1 cellular context compared by ENCODE assay signal in genomic region chr11:705646-706438, GRCh38.
A peak's percentile ranks its signal among the peaks of the same experiment; 100 is the strongest.
TF ChIP-seq lines count a peak whose summit lies in the region.

EPS8L2 (plus strand) TSS chr11:706231; CDS start chr11:709408, 3,177 bp downstream.

TF ChIP-seq in HepG2, 621 proteins besides CTCF, POLR2A, EP300 and RAD21 (continued from another document):
- TF ChIP-seq CSRNP2 (CRISPR knock-in tag; conservative IDR thresholded peaks at IDR 0.05; ENCODE audit: low read depth): no peak
- no peak for TF ChIP-seq MBNL3 (CRISPR knock-in tag; conservative IDR thresholded peaks at IDR 0.05)
- TF ChIP-seq SIX4 (CRISPR knock-in tag; IDR thresholded peaks at IDR 0.05): no peak
- no peak for TF ChIP-seq ELK4 (CRISPR knock-in tag; IDR thresholded peaks at IDR 0.05; ENCODE audit: borderline replicate concordance)
- TF ChIP-seq SP5 (CRISPR knock-in tag; IDR thresholded peaks at IDR 0.05; ENCODE audit: borderline replicate concordance, low read depth): peak; percentile 71
- TF ChIP-seq POLR2AphosphoS5 (IDR thresholded peaks at IDR 0.05; ENCODE audit: low read depth, low read length): peak; percentile 32; the same call in 1 of the 2 replicates
- TF ChIP-seq SP140L (CRISPR knock-in tag; IDR thresholded peaks at IDR 0.05; ENCODE audit: borderline replicate concordance): no peak
- TF ChIP-seq ZSCAN20 (CRISPR knock-in tag; IDR thresholded peaks at IDR 0.05; ENCODE audit: borderline replicate concordance): 0 out of 2 replicates have a peak, but pooled peaks have one; percentile 25
- no peak; the same call in 1 of the 2 replicates for TF ChIP-seq HOXA9 (CRISPR knock-in tag; IDR thresholded peaks at IDR 0.05; ENCODE audit: borderline replicate concordance)
- TF ChIP-seq DNMT1 (CRISPR knock-in tag; IDR thresholded peaks at IDR 0.05): no peak
- no peak for TF ChIP-seq SIN3A (IDR thresholded peaks at IDR 0.05; ENCODE audit: borderline replicate concordance, low read depth, low read length)
- no peak for TF ChIP-seq ARNT (IDR thresholded peaks at IDR 0.05)
- no peak for TF ChIP-seq NR1H2 (CRISPR knock-in tag; IDR thresholded peaks at IDR 0.05; ENCODE audit: borderline replicate concordance, low read depth)
- no peak for TF ChIP-seq ZNF879 (CRISPR knock-in tag; IDR thresholded peaks at IDR 0.05)
- TF ChIP-seq, protein P1, sequence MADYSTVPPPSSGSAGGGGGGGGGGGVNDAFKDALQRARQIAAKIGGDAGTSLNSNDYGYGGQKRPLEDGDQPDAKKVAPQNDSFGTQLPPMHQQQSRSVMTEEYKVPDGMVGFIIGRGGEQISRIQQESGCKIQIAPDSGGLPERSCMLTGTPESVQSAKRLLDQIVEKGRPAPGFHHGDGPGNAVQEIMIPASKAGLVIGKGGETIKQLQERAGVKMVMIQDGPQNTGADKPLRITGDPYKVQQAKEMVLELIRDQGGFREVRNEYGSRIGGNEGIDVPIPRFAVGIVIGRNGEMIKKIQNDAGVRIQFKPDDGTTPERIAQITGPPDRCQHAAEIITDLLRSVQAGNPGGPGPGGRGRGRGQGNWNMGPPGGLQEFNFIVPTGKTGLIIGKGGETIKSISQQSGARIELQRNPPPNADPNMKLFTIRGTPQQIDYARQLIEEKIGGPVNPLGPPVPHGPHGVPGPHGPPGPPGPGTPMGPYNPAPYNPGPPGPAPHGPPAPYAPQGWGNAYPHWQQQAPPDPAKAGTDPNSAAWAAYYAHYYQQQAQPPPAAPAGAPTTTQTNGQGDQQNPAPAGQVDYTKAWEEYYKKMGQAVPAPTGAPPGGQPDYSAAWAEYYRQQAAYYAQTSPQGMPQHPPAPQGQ (CRISPR knock-in tag; IDR thresholded peaks at IDR 0.05; ENCODE audit: borderline replicate concordance): no peak
- no peak for TF ChIP-seq PITX1 (CRISPR knock-in tag; IDR thresholded peaks at IDR 0.05)
- TF ChIP-seq ZNF282 (IDR thresholded peaks at IDR 0.05; ENCODE audit: partially characterized antibody): no peak
- no peak for TF ChIP-seq GATAD2A (CRISPR knock-in tag; IDR thresholded peaks at IDR 0.05)
- TF ChIP-seq FOXK1 (CRISPR knock-in tag; IDR thresholded peaks at IDR 0.05; ENCODE audit: borderline replicate concordance, low read depth): no peak
- TF ChIP-seq FOXC1 (CRISPR knock-in tag; IDR thresholded peaks at IDR 0.05; ENCODE audit: borderline replicate concordance): no peak
- TF ChIP-seq ZNF251 (CRISPR knock-in tag; IDR thresholded peaks at IDR 0.05): no peak
- 0 out of 2 replicates have a peak, but pooled peaks have one; percentile 24 for TF ChIP-seq POLR2G (IDR thresholded peaks at IDR 0.05; ENCODE audit: low read depth, low read length)
- TF ChIP-seq, protein P2, sequence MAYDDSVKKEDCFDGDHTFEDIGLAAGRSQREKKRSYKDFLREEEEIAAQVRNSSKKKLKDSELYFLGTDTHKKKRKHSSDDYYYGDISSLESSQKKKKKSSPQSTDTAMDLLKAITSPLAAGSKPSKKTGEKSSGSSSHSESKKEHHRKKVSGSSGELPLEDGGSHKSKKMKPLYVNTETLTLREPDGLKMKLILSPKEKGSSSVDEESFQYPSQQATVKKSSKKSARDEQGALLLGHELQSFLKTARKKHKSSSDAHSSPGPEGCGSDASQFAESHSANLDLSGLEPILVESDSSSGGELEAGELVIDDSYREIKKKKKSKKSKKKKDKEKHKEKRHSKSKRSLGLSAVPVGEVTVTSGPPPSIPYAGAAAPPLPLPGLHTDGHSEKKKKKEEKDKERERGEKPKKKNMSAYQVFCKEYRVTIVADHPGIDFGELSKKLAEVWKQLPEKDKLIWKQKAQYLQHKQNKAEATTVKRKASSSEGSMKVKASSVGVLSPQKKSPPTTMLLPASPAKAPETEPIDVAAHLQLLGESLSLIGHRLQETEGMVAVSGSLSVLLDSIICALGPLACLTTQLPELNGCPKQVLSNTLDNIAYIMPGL (CRISPR knock-in tag; IDR thresholded peaks at IDR 0.05; ENCODE audit: borderline replicate concordance in 1 of 2, low read depth in 1 of 2): peak in 1 of 2 experiments; percentile 40; a peak in 2 of 4 replicates
- no peak for TF ChIP-seq PAX8 (CRISPR knock-in tag; IDR thresholded peaks at IDR 0.05; ENCODE audit: borderline replicate concordance)
- TF ChIP-seq, protein P3, sequence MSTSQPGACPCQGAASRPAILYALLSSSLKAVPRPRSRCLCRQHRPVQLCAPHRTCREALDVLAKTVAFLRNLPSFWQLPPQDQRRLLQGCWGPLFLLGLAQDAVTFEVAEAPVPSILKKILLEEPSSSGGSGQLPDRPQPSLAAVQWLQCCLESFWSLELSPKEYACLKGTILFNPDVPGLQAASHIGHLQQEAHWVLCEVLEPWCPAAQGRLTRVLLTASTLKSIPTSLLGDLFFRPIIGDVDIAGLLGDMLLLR (CRISPR knock-in tag; IDR thresholded peaks at IDR 0.05): no peak
- TF ChIP-seq, protein P4, sequence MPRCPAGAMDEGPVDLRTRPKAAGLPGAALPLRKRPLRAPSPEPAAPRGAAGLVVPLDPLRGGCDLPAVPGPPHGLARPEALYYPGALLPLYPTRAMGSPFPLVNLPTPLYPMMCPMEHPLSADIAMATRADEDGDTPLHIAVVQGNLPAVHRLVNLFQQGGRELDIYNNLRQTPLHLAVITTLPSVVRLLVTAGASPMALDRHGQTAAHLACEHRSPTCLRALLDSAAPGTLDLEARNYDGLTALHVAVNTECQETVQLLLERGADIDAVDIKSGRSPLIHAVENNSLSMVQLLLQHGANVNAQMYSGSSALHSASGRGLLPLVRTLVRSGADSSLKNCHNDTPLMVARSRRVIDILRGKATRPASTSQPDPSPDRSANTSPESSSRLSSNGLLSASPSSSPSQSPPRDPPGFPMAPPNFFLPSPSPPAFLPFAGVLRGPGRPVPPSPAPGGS (CRISPR knock-in tag; IDR thresholded peaks at IDR 0.05): no peak
- no peak for TF ChIP-seq RXRA (CRISPR knock-in tag; IDR thresholded peaks at IDR 0.05)
- no peak for TF ChIP-seq ZNF788 (CRISPR knock-in tag; IDR thresholded peaks at IDR 0.05; ENCODE audit: borderline replicate concordance)
- TF ChIP-seq ARHGAP35 (CRISPR knock-in tag; IDR thresholded peaks at IDR 0.05; ENCODE audit: borderline replicate concordance): no peak
- TF ChIP-seq GLMP (CRISPR knock-in tag; IDR thresholded peaks at IDR 0.05; ENCODE audit: borderline replicate concordance): no peak
- TF ChIP-seq, protein P5, sequence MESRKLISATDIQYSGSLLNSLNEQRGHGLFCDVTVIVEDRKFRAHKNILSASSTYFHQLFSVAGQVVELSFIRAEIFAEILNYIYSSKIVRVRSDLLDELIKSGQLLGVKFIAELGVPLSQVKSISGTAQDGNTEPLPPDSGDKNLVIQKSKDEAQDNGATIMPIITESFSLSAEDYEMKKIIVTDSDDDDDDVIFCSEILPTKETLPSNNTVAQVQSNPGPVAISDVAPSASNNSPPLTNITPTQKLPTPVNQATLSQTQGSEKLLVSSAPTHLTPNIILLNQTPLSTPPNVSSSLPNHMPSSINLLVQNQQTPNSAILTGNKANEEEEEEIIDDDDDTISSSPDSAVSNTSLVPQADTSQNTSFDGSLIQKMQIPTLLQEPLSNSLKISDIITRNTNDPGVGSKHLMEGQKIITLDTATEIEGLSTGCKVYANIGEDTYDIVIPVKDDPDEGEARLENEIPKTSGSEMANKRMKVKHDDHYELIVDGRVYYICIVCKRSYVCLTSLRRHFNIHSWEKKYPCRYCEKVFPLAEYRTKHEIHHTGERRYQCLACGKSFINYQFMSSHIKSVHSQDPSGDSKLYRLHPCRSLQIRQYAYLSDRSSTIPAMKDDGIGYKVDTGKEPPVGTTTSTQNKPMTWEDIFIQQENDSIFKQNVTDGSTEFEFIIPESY (CRISPR knock-in tag; IDR thresholded peaks at IDR 0.05): no peak
- no peak for TF ChIP-seq CREM (IDR thresholded peaks at IDR 0.05)
- no peak for TF ChIP-seq CREM (CRISPR knock-in tag; IDR thresholded peaks at IDR 0.05)
- TF ChIP-seq ZNF609 (CRISPR knock-in tag; IDR thresholded peaks at IDR 0.05; ENCODE audit: borderline replicate concordance): no peak
